ENCODE assay signal across 1 cellular context in genomic region chr22:40415531-40416266, GRCh38.
TF ChIP-seq lines count a peak whose summit lies in the region.

No MANE protein-coding gene starts in this region.

TF ChIP-seq in HEK293T, 16 proteins besides CTCF, POLR2A, EP300 and RAD21 (continued from another document):
- TF ChIP-seq CTBP1 (IDR thresholded peaks at IDR 0.05; ENCODE audit: borderline replicate concordance) (no peak), SP1 (IDR thresholded peaks at IDR 0.05) (no peak), NFRKB (IDR thresholded peaks at IDR 0.05) (no peak), FOXM1 (IDR thresholded peaks at IDR 0.05; ENCODE audit: borderline replicate concordance) (no peak), L3MBTL2 (conservative IDR thresholded peaks at IDR 0.05) (no peak), ZNF384 (IDR thresholded peaks at IDR 0.05) (no peak), LEF1 (IDR thresholded peaks at IDR 0.05; ENCODE audit: borderline replicate concordance) (no peak)
